Comparison of ENCODE assay signal across 16 cellular contexts in the genomic region with DNA sequence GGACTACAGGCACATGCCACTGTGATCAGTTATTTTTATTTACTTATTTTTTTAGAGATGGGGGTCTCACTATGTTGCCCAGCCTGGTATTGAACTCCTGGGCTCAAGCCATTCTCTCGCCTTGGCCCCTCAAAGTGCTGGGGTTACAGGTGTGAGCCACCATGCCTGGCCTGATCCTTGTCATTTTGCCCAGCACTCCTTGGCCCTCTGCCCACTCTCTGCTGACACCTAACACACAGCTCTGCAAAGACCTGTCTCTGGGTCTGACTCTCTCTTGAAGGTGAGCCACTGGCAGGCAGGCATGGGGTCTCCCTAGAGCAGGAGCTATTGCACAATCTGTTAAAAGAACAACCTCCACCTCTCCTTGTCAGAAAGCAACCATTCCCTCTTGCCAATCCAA.
"Had no signal": no experiment of that assay in that cellular context is flagged by ENCODE, and none has a peak within 500 bp of the region (broad histone marks: within the 10 kb centered on the region; RNA-seq: fewer than 3 reads in every experiment).

No MANE protein-coding gene starts in this region.

- H3K4me1 ChIP-seq: breast epithelium, foreskin keratinocyte, uterus had no signal

- H3K4me3 ChIP-seq: breast epithelium, tibial artery, uterus had no signal

- ATAC-seq: activated CD8-positive, alpha-beta memory T cell treated with anti-CD3 and anti-CD28 coated beads, Interleukin-2, amount 10 ng/mL, durations not matched to agents 7 days and 5 days; foreskin keratinocyte; left colon had no signal

- FAIRE-seq: endometrium had no signal

- DNase-seq: activated CD4-positive, alpha-beta T cell treated with anti-CD3 and anti-CD28 coated beads, Interleukin-2, amount 50 U/mL, for 48 hours; activated CD4-positive, CD25-positive, alpha-beta regulatory T cell treated with anti-CD3 and anti-CD28 coated beads, Interleukin-2, amount 50 U/mL, for 72 hours; activated CD8-positive, alpha-beta memory T cell treated with anti-CD3 and anti-CD28 coated beads, Interleukin-2, amount 10 ng/mL, durations not matched to agents 7 days and 5 days; activated gamma-delta T cell; activated naive CD8-positive, alpha-beta T cell treated with anti-CD3 and anti-CD28 coated beads for 36 hours; activated T-cell treated with anti-CD3 and anti-CD28 coated beads, Interleukin-2, amount 50 U/mL, for 48 hours; anterior cingulate cortex; foreskin keratinocyte; head of caudate nucleus; stimulated activated CD4-positive, alpha-beta T cell treated with anti-CD3 and anti-CD28 coated beads, Interleukin-15, amount 100 ng/mL, for 24 hours; stimulated activated CD4-positive, alpha-beta T cell treated with anti-CD3 and anti-CD28 coated beads, Interleukin-4, amount 100 ng/mL, for 24 hours; tibial artery; uterus had no signal

- H3K27me3 ChIP-seq: breast epithelium, foreskin keratinocyte, tibial artery, uterus had no signal

- H3K27ac ChIP-seq: breast epithelium, foreskin keratinocyte, tibial artery, uterus had no signal

- H3K9me3 ChIP-seq: breast epithelium, tibial artery, uterus had no signal

- H3K36me3 ChIP-seq: breast epithelium, tibial artery, uterus had no signal
